ENCODE assay signal across 9 cellular contexts in genomic region chr17:49229805-49230600, GRCh38. TPM values are rescaled to one million over a fixed set of nuclear protein-coding genes. Genes with fewer than 3 reads are reported as not detected.
DNase-seq lines count a peak whose midpoint lies in the region; ATAC-seq and TF ChIP-seq lines count a peak whose summit lies in the region.
"Had no signal": no experiment of that assay in that cellular context is flagged by ENCODE, and none has a peak within 500 bp of the region (broad histone marks: within the 10 kb centered on the region; RNA-seq: fewer than 3 reads in every experiment).

No MANE protein-coding gene starts in this region.

- no peak for TF ChIP-seq CTCF in Panc1 (IDR thresholded peaks at IDR 0.05)
- no peak for TF ChIP-seq CTCF in fibroblast of mammary gland (conservative IDR thresholded peaks at IDR 0.05; ENCODE audit: control insufficient read depth, insufficient read depth, low read depth, low read length)

- no peaks in the 10 kb centered on the region; the same call in 1 of the 2 replicates for H3K36me3 ChIP-seq in Panc1 (ENCODE audit: control insufficient read depth, insufficient read depth, low read length)
- H3K36me3 ChIP-seq in rectal smooth muscle tissue (ENCODE audit: control insufficient read depth, insufficient read depth, low read length), result no peaks in the 10 kb centered on the region

- intact Hi-C loops in Panc1 (cut with micrococcal nuclease; ENCODE audit: unreplicated experiment), result loop anchor here (2.0 to 10.0 kb wide), 2 partner anchors 69 to 175 kb away; no protein-coding TSS in a partner anchor

- peak; percentile 3 for ATAC-seq in GM18867 (IDR thresholded peaks at IDR 0.05; ENCODE audit: unreplicated experiment)
- no peak; the same call in 1 of the 2 replicates for ATAC-seq in Panc1
- ATAC-seq in HG02571 (IDR thresholded peaks at IDR 0.05; ENCODE audit: unreplicated experiment), result no peak

- H3K27ac ChIP-seq in Panc1 (ENCODE audit: low read length) (no peak overlapping the region), rectal smooth muscle tissue (ENCODE audit: low read depth, low read length) (no peak overlapping the region)

- H3K4me1 ChIP-seq in Panc1 (ENCODE audit: control insufficient read depth, insufficient read depth, low read length), result peaks cover 10% of the 10 kb centered on the region
- H3K4me1 ChIP-seq in rectal smooth muscle tissue (ENCODE audit: control insufficient read depth, insufficient read depth, low read length), result no peaks in the 10 kb centered on the region

- no TSS peak for BruUV-seq in Panc1 (replicated peaks; lab: Mats Ljungman, UMichigan)

- CTCF ChIA-PET in Panc1 (lab: Charles Lee), result interaction anchor here (0.6 to 1.2 kb wide), 3 partner anchors 18 to 671 kb away, joined by 3 to 5 read pairs (median 3); no protein-coding TSS in a partner anchor

- DNase-seq in Panc1 (ENCODE audit: low read depth, low spot score), result no peak
- no peak for DNase-seq in fibroblast of mammary gland (ENCODE audit: low read depth)
- no peak for DNase-seq in central memory CD4-positive, alpha-beta T cell
- DNase-seq in occipital lobe (lab: John Stamatoyannopoulos, UW), result no peak
- DNase-seq in SIG-M5 (lab: John Stamatoyannopoulos, UW), result no peak

- H3K9ac ChIP-seq in rectal smooth muscle tissue (ENCODE audit: low read length), result no peak overlapping the region

- no peaks in the 10 kb centered on the region for H3K9me3 ChIP-seq in Panc1 (ENCODE audit: control insufficient read depth, insufficient read depth, low read depth, low read length)

- in situ Hi-C loops in Panc1 (cut with HindIII; ENCODE audit: low pct_unique_long_range_greater_than_20kb, low sequenced_read_pairs), result no loop called here

- H3K27me3 ChIP-seq in Panc1 (ENCODE audit: control insufficient read depth, insufficient read depth, low read length) (peaks cover 5% of the 10 kb centered on the region; the same call in 1 of the 2 replicates), rectal smooth muscle tissue (ENCODE audit: control insufficient read depth, insufficient read depth, low read length) (peaks cover 10% of the 10 kb centered on the region)

- H3K4me3 ChIP-seq in Panc1 (ENCODE audit: low read depth in 2 of 2, low read length in 2 of 2), result peak overlapping the region; percentile 61 to 86
- peak overlapping the region; percentile 72 for H3K4me3 ChIP-seq in fibroblast of mammary gland (ENCODE audit: control insufficient read depth, low read depth, low read length)
- H3K4me3 ChIP-seq in rectal smooth muscle tissue (ENCODE audit: low read length), result peak overlapping the region; percentile 85

- POLR2A ChIA-PET in Panc1 (lab: Charles Lee), result interaction anchor here (0.5 to 0.6 kb wide), 3 partner anchors 38 to 462 kb away, joined by 3 to 13 read pairs (median 5); no protein-coding TSS in a partner anchor

RNA-seq across cellular contexts. Expression of gene PHOSPHO1, which starts 0.6 kb away (rescaled TPM):
- 0.54 TPM for total RNA-seq in Panc1 (2021; ENCODE audit: unreplicated experiment)
- polyA plus RNA-seq in Panc1 (2012; ENCODE audit: insufficient read length), result 0.34 TPM
- total RNA-seq in occipital lobe, result 1.6 TPM

RNA-seq across cellular contexts. Expression of gene ABI3, which starts 19.5 kb away (rescaled TPM):
- total RNA-seq in Panc1 (2021; ENCODE audit: unreplicated experiment), result not detected
- polyA plus RNA-seq in Panc1 (2012; ENCODE audit: insufficient read length), result not detected
- 0.62 TPM for total RNA-seq in occipital lobe

RNA-seq across cellular contexts. Expression of gene GNGT2, which starts 19.6 kb away (rescaled TPM):
- total RNA-seq in Panc1 (2021; ENCODE audit: unreplicated experiment), result not detected
- not detected for polyA plus RNA-seq in Panc1 (2012; ENCODE audit: insufficient read length)
- total RNA-seq in occipital lobe, result 0.31 TPM
- total RNA-seq: frontal cortex had no signal
